ENCODE assay signal across 2 cellular contexts in the genomic region with DNA sequence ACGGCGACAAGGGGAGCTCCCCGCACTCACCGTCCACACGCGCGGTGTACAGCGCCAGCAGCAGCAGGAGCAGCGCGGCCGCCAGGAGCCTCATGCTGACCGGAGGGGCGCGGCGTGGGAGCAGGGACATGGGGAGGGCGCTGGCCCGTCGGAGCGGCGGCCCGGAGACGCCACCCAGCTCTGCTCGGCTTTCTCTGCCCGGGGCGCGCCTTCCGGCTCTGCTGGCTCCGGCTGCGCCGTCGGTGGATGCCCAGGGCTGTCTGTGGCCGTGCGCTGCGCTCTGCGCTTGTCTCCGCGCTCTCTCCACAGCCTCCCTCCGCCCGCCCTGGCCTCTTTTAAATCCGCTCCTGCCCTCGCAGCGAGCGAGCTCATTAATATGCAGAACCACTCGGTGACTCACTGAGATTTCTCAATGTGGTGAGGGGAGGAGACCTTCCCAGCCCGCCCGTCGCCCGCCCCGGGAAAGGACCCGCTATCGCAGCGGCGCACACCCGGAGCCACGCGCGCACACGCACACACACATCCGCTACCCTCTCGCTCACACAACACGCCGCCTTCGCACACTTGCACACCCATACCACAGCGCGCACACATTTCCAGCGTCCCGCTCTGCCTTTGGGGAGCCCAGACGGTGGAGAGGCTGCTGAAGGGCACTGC.
TF ChIP-seq lines count a peak whose summit lies in the region.

A gene with protein sequence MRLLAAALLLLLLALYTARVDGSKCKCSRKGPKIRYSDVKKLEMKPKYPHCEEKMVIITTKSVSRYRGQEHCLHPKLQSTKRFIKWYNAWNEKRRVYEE (minus strand): TSS at position 307 of the 657 bp plus-strand sequence. CDS start 213 bp downstream, at position 94.

TF ChIP-seq in liver, 16 proteins besides CTCF, POLR2A, EP300 and RAD21:
- TF ChIP-seq RXRA (IDR thresholded peaks at IDR 0.05) (no peak), EGR1 (IDR thresholded peaks at IDR 0.05; ENCODE audit: low read depth in 2 of 2) (no peak), FOXA1 (IDR thresholded peaks at IDR 0.05) (no peak), SP1 (IDR thresholded peaks at IDR 0.05) (no peak), HNF4A (conservative IDR thresholded peaks at IDR 0.05) (no peak), HNF4G (IDR thresholded peaks at IDR 0.05) (no peak), NR2F2 (IDR thresholded peaks at IDR 0.05) (no peak), YY1 (IDR thresholded peaks at IDR 0.05) (no peak), TAF1 (conservative IDR thresholded peaks at IDR 0.05) (no peak), JUND (IDR thresholded peaks at IDR 0.05) (no peak), GABPA (IDR thresholded peaks at IDR 0.05 in 1 of 2, conservative IDR thresholded peaks at IDR 0.05 in 1 of 2) (no peak)
- TF ChIP-seq, protein P1, sequence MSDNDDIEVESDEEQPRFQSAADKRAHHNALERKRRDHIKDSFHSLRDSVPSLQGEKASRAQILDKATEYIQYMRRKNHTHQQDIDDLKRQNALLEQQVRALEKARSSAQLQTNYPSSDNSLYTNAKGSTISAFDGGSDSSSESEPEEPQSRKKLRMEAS (IDR thresholded peaks at IDR 0.05), result no peak
- TF ChIP-seq, protein P2, sequence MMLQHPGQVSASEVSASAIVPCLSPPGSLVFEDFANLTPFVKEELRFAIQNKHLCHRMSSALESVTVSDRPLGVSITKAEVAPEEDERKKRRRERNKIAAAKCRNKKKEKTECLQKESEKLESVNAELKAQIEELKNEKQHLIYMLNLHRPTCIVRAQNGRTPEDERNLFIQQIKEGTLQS (IDR thresholded peaks at IDR 0.05), result no peak
- TF ChIP-seq, protein P3, sequence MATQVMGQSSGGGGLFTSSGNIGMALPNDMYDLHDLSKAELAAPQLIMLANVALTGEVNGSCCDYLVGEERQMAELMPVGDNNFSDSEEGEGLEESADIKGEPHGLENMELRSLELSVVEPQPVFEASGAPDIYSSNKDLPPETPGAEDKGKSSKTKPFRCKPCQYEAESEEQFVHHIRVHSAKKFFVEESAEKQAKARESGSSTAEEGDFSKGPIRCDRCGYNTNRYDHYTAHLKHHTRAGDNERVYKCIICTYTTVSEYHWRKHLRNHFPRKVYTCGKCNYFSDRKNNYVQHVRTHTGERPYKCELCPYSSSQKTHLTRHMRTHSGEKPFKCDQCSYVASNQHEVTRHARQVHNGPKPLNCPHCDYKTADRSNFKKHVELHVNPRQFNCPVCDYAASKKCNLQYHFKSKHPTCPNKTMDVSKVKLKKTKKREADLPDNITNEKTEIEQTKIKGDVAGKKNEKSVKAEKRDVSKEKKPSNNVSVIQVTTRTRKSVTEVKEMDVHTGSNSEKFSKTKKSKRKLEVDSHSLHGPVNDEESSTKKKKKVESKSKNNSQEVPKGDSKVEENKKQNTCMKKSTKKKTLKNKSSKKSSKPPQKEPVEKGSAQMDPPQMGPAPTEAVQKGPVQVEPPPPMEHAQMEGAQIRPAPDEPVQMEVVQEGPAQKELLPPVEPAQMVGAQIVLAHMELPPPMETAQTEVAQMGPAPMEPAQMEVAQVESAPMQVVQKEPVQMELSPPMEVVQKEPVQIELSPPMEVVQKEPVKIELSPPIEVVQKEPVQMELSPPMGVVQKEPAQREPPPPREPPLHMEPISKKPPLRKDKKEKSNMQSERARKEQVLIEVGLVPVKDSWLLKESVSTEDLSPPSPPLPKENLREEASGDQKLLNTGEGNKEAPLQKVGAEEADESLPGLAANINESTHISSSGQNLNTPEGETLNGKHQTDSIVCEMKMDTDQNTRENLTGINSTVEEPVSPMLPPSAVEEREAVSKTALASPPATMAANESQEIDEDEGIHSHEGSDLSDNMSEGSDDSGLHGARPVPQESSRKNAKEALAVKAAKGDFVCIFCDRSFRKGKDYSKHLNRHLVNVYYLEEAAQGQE (IDR thresholded peaks at IDR 0.05), result no peak
- TF ChIP-seq, protein P4, sequence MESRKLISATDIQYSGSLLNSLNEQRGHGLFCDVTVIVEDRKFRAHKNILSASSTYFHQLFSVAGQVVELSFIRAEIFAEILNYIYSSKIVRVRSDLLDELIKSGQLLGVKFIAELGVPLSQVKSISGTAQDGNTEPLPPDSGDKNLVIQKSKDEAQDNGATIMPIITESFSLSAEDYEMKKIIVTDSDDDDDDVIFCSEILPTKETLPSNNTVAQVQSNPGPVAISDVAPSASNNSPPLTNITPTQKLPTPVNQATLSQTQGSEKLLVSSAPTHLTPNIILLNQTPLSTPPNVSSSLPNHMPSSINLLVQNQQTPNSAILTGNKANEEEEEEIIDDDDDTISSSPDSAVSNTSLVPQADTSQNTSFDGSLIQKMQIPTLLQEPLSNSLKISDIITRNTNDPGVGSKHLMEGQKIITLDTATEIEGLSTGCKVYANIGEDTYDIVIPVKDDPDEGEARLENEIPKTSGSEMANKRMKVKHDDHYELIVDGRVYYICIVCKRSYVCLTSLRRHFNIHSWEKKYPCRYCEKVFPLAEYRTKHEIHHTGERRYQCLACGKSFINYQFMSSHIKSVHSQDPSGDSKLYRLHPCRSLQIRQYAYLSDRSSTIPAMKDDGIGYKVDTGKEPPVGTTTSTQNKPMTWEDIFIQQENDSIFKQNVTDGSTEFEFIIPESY (IDR thresholded peaks at IDR 0.05), result no peak
TF ChIP-seq in liver: peak in this region for 0.

TF ChIP-seq in HepG2, 621 proteins besides CTCF, POLR2A, EP300 and RAD21:
- no peak for TF ChIP-seq ESRRA (CRISPR knock-in tag; IDR thresholded peaks at IDR 0.05; ENCODE audit: low read depth)
